Comparison of ENCODE assay signal across 2 cellular contexts in genomic region chr15:89335289-89336041, GRCh38.
TF ChIP-seq lines count a peak whose summit lies in the region.

No MANE protein-coding gene starts in this region.

TF ChIP-seq in K562, 482 proteins besides CTCF, POLR2A, EP300 and RAD21 (continued from another document and continues in another):
- TF ChIP-seq ELK1 (CRISPR knock-in tag; IDR thresholded peaks at IDR 0.05) (no peak), ZNF146 (CRISPR knock-in tag; IDR thresholded peaks at IDR 0.05; ENCODE audit: unreplicated experiment) (no peak), MNT (conservative IDR thresholded peaks at IDR 0.05) (no peak), ZBTB49 (CRISPR knock-in tag; IDR thresholded peaks at IDR 0.05; ENCODE audit: borderline replicate concordance) (no peak), ZNF347 (CRISPR knock-in tag; IDR thresholded peaks at IDR 0.05; ENCODE audit: low read depth) (no peak), BCOR (IDR thresholded peaks at IDR 0.05) (peak; percentile 88), KAT2B (IDR thresholded peaks at IDR 0.05; ENCODE audit: low read depth, low read length) (no peak), SP2 (IDR thresholded peaks at IDR 0.05; ENCODE audit: extremely low read depth, low read depth, low read length, poor library complexity, severe bottlenecking) (no peak), ELK3 (CRISPR knock-in tag; IDR thresholded peaks at IDR 0.05) (no peak), ZNF384 (IDR thresholded peaks at IDR 0.05; ENCODE audit: low read depth, low read length) (no peak), HIVEP1 (CRISPR knock-in tag; IDR thresholded peaks at IDR 0.05) (no peak), MEF2A (IDR thresholded peaks at IDR 0.05; ENCODE audit: control insufficient read depth, low read depth, low read length) (no peak), ZNF589 (CRISPR knock-in tag; IDR thresholded peaks at IDR 0.05; ENCODE audit: low read depth) (0 out of 2 replicates have a peak, but pooled peaks have one; percentile 31), GTF2E2 (tag; IDR thresholded peaks at IDR 0.05) (no peak), PCBP1 (IDR thresholded peaks at IDR 0.05; ENCODE audit: low read depth, low read length, poor library complexity, severe bottlenecking) (no peak), CBFA2T3 (IDR thresholded peaks at IDR 0.05) (0 out of 2 replicates have a peak, but pooled peaks have one; percentile 11), ZNF518B (CRISPR knock-in tag; IDR thresholded peaks at IDR 0.05) (no peak), USF2 (CRISPR knock-in tag; IDR thresholded peaks at IDR 0.05) (no peak)

TF ChIP-seq in HepG2, 621 proteins besides CTCF, POLR2A, EP300 and RAD21 (continued from another document):
- TF ChIP-seq ZBTB26 (CRISPR knock-in tag; IDR thresholded peaks at IDR 0.05; ENCODE audit: borderline replicate concordance) (no peak), HDAC1 (CRISPR knock-in tag; IDR thresholded peaks at IDR 0.05) (peak; percentile 25; the same call in 1 of the 2 replicates), ZNF253 (CRISPR knock-in tag; IDR thresholded peaks at IDR 0.05; ENCODE audit: borderline replicate concordance) (0 out of 2 replicates have a peak, but pooled peaks have one; percentile 42), ZNF546 (CRISPR knock-in tag; conservative IDR thresholded peaks at IDR 0.05) (0 out of 2 replicates have a peak, but pooled peaks have one; percentile 20), ZNF724P (CRISPR knock-in tag; IDR thresholded peaks at IDR 0.05; ENCODE audit: borderline replicate concordance) (0 out of 2 replicates have a peak, but pooled peaks have one; percentile 42), ZNF598 (CRISPR knock-in tag; IDR thresholded peaks at IDR 0.05; ENCODE audit: borderline replicate concordance) (no peak), ZNF501 (CRISPR knock-in tag; IDR thresholded peaks at IDR 0.05) (peak; percentile 76; the same call in 1 of the 2 replicates), TRAFD1 (CRISPR knock-in tag; IDR thresholded peaks at IDR 0.05; ENCODE audit: borderline replicate concordance) (no peak), SNAPC5 (CRISPR knock-in tag; IDR thresholded peaks at IDR 0.05; ENCODE audit: borderline replicate concordance) (no peak), FOSL1 (CRISPR knock-in tag; IDR thresholded peaks at IDR 0.05; ENCODE audit: borderline replicate concordance) (no peak), NCOA5 (CRISPR knock-in tag; IDR thresholded peaks at IDR 0.05) (no peak), ZNF83 (CRISPR knock-in tag; IDR thresholded peaks at IDR 0.05; ENCODE audit: borderline replicate concordance) (no peak), ZNF274 (CRISPR knock-in tag; IDR thresholded peaks at IDR 0.05) (no peak), SNAPC4 (CRISPR knock-in tag; IDR thresholded peaks at IDR 0.05) (no peak), IKZF4 (CRISPR knock-in tag; IDR thresholded peaks at IDR 0.05; ENCODE audit: borderline replicate concordance, low read depth, not compliant biosample characterization) (no peak), ZNF670 (CRISPR knock-in tag; IDR thresholded peaks at IDR 0.05; ENCODE audit: borderline replicate concordance) (no peak), GFI1 (CRISPR knock-in tag; IDR thresholded peaks at IDR 0.05; ENCODE audit: borderline replicate concordance) (0 out of 2 replicates have a peak, but pooled peaks have one; percentile 1), MAZ (IDR thresholded peaks at IDR 0.05; ENCODE audit: borderline replicate concordance, low read depth, low read length) (no peak), MAZ (CRISPR knock-in tag; IDR thresholded peaks at IDR 0.05; ENCODE audit: low read depth) (peak; percentile 10; the same call in 1 of the 2 replicates), KIAA2018 (CRISPR knock-in tag; IDR thresholded peaks at IDR 0.05; ENCODE audit: borderline replicate concordance) (no peak), PCBP1 (IDR thresholded peaks at IDR 0.05; ENCODE audit: borderline replicate concordance, low read depth, low read length) (no peak)
